22 cellular contexts compared by ENCODE assay signal in the genomic region with DNA sequence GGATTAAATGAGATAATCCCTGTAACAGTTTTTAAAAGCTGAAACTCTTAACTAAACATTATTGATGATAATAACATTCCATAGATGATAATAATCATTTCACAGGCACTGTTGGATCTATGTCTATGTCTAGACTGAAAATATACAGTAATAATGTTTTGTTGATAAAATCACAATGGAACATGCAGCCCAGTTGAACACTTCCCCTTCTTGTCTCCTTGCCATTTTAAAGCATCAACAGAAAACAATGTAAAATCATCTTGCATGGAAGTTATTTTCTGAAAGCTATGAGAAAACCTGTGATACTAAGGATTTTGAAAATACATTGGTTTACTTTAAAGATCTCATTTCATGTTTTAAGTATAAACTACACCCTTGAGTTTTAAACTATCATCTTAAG. TPM values are rescaled to one million over a fixed set of nuclear protein-coding genes. Genes with fewer than 3 reads are reported as not detected.
"Had no signal": no experiment of that assay in that cellular context is flagged by ENCODE, and none has a peak within 500 bp of the region (broad histone marks: within the 10 kb centered on the region; RNA-seq: fewer than 3 reads in every experiment).

No MANE protein-coding gene starts in this region.

- ATAC-seq: gastrocnemius medialis; left colon; mucosa of descending colon; naive thymus-derived CD8-positive, alpha-beta T cell had no signal

- H3K4me3 ChIP-seq: cardiac muscle cell, dorsolateral prefrontal cortex, gastrocnemius medialis, lung, mucosa of descending colon, right atrium auricular region, transverse colon had no signal

- H3K9me3 ChIP-seq: gastrocnemius medialis, mucosa of descending colon, right atrium auricular region, transverse colon had no signal

- H3K4me1 ChIP-seq: gastrocnemius medialis, transverse colon had no signal

- H3K9me3 Mint-ChIP-seq: activated T-helper 2 cell treated with anti-CD3 and anti-CD28 coated beads, Interferon-gamma antibody, Interleukin-2, Interleukin-4, amounts not matched to agents 10 μg/mL and 5 μg/mL and 100 μg/mL, durations not matched to agents 14 hours and 24 hours and 36 hours; naive thymus-derived CD8-positive, alpha-beta T cell; T-helper 2 cell treated with Interferon-gamma antibody and Interleukin-4, amounts not matched to agents 5 μg/mL and 100 μg/mL, for 36 hours had no signal

- H3K4me3 Mint-ChIP-seq: T-helper 2 cell treated with Interferon-gamma antibody and Interleukin-4, amounts not matched to agents 5 μg/mL and 100 μg/mL, for 36 hours had no signal

- H3K27ac ChIP-seq: cardiac muscle cell, dorsolateral prefrontal cortex, gastrocnemius medialis, right atrium auricular region, transverse colon, VCaP had no signal

- H3K36me3 Mint-ChIP-seq: naive thymus-derived CD8-positive, alpha-beta T cell had no signal

- H3K27me3 ChIP-seq: cardiac muscle cell, gastrocnemius medialis, right atrium auricular region had no signal

- DNase-seq: activated CD4-positive, alpha-beta T cell treated with anti-CD3 and anti-CD28 coated beads, Interleukin-2, amount 50 U/mL, for 48 hours; activated naive CD4-positive, alpha-beta T cell treated with anti-CD3 and anti-CD28 coated beads, Interleukin-2, amount 50 U/mL, for 16 hours; activated T-cell treated with anti-CD3 and anti-CD28 coated beads, Interleukin-2, amount 50 U/mL, for 1 hour; dorsolateral prefrontal cortex; erythroblast; gastrocnemius medialis; left colon; mucosa of descending colon; naive thymus-derived CD8-positive, alpha-beta T cell; occipital lobe; stimulated activated CD4-positive, alpha-beta T cell treated with anti-CD3 and anti-CD28 coated beads, Interleukin-2, amount 100 ng/mL, for 48 hours; stimulated activated naive CD4-positive, alpha-beta T cell; transverse colon had no signal

- H3K27ac Mint-ChIP-seq: activated T-helper 2 cell treated with anti-CD3 and anti-CD28 coated beads, Interferon-gamma antibody, Interleukin-2, Interleukin-4, amounts not matched to agents 10 μg/mL and 5 μg/mL and 100 μg/mL, durations not matched to agents 14 hours and 24 hours and 36 hours; naive thymus-derived CD8-positive, alpha-beta T cell; progenitor cell of endocrine pancreas; T-helper 2 cell treated with Interferon-gamma antibody and Interleukin-4, amounts not matched to agents 5 μg/mL and 100 μg/mL, for 36 hours had no signal

- H3K36me3 ChIP-seq: cardiac muscle cell, gastrocnemius medialis, right atrium auricular region, transverse colon had no signal

- FAIRE-seq: islet of Langerhans had no signal

- H3K27me3 Mint-ChIP-seq: progenitor cell of endocrine pancreas had no signal

RNA-seq across cellular contexts. Expression of a gene that starts 1.9 kb away (rescaled TPM):
- total RNA-seq: activated T-helper 2 cell treated with anti-CD3 and anti-CD28 coated beads, Interferon-gamma antibody, Interleukin-2, Interleukin-4, amounts not matched to agents 10 μg/mL and 5 μg/mL and 100 μg/mL, durations not matched to agents 14 hours and 24 hours and 36 hours; cardiac muscle cell; progenitor cell of endocrine pancreas; skeletal muscle tissue had no signal
- polyA plus RNA-seq: cardiac muscle cell had no signal
